Comparison of ENCODE assay signal across 24 cellular contexts in genomic region chr4:52646096-52646495, GRCh38.
"Had no signal": no experiment of that assay in that cellular context is flagged by ENCODE, and none has a peak within 500 bp of the region (broad histone marks: within the 10 kb centered on the region; RNA-seq: fewer than 3 reads in every experiment).

No MANE protein-coding gene starts in this region.

- H3K9me3 ChIP-seq: gastroesophageal sphincter, heart left ventricle, lower lobe of right lung, psoas muscle, sigmoid colon, testis, tibial artery, upper lobe of left lung had no signal

- H3K36me3 ChIP-seq: gastroesophageal sphincter, heart left ventricle, lower lobe of right lung, sigmoid colon, tibial artery, upper lobe of left lung had no signal

- H3K27me3 ChIP-seq: dorsolateral prefrontal cortex, foreskin keratinocyte, gastroesophageal sphincter, heart left ventricle, hepatocyte, sigmoid colon, testis, tibial artery, upper lobe of left lung had no signal

- DNase-seq: cortex of kidney; effector CD4-positive, alpha-beta T cell; foreskin keratinocyte; heart left ventricle; islet precursor cell; kidney glomerular epithelial cell; left colon; left ventricle myocardium superior; lower lobe of right lung; naive thymus-derived CD8-positive, alpha-beta T cell; nephron progenitor cell; nucleus accumbens; psoas muscle; right cardiac atrium; sigmoid colon; stimulated activated CD4-positive, alpha-beta T cell treated with anti-CD3 and anti-CD28 coated beads, Interleukin-2, amount 100 ng/mL, for 24 hours; stimulated activated CD4-positive, alpha-beta T cell treated with anti-CD3 and anti-CD28 coated beads, Interleukin-4, amount 100 ng/mL, for 24 hours; stimulated activated naive CD8-positive, alpha-beta T cell treated with anti-CD3 and anti-CD28 coated beads, Interleukin-15, Interleukin-2, amounts not matched to agents 100 U/mL and 50 U/mL, for 24 hours; testis; tibial artery; upper lobe of left lung had no signal

- H3K4me3 ChIP-seq: dorsolateral prefrontal cortex, gastroesophageal sphincter, heart left ventricle, hepatocyte, lower lobe of right lung, psoas muscle, sigmoid colon, testis, tibial artery, upper lobe of left lung had no signal
